Comparison of ENCODE assay signal across 1 cellular context in the genomic region with DNA sequence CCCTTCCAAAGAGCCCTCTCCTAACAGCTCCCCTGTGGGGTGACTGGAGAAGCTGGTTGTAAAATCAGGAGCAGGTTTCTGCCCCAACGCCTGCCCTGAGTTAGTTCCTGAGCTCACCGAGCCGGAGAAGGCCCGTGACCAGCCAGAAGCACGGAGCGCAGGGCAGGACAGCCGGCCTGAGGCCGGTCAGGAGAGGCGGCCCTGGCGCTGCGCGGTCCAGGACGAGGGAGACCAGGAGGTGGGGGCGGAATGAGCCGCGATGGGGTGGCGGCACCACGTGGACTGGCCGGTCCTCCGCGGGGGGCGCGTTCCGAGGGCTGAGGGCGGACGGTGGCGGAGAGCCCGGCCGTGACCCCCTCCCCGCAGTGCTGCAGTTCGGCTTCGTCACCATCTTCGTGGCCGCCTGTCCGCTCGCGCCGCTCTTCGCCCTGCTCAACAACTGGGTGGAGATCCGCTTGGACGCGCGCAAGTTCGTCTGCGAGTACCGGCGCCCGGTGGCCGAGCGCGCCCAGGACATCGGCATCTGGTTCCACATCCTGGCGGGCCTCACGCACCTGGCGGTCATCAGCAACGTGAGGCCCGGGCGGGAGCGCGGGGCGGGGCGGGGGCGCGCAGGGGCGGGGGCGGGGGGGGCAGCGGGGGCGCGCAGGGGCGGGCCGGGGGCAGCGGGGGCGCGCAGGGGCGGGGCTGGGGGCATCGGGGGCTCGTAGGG.
TF ChIP-seq lines count a peak whose summit lies in the region.

No MANE protein-coding gene starts in this region.

TF ChIP-seq in HepG2, 621 proteins besides CTCF, POLR2A, EP300 and RAD21 (continued from another document and continues in another):
- TF ChIP-seq SP140L (CRISPR knock-in tag; IDR thresholded peaks at IDR 0.05; ENCODE audit: borderline replicate concordance) (0 out of 2 replicates have a peak, but pooled peaks have one; percentile 73), KLF16 (CRISPR knock-in tag; IDR thresholded peaks at IDR 0.05) (peak; percentile 81 to 82; a peak in 2 of 4 replicates), ZSCAN25 (CRISPR knock-in tag; IDR thresholded peaks at IDR 0.05) (peak; percentile 76), SAFB2 (CRISPR knock-in tag; IDR thresholded peaks at IDR 0.05; ENCODE audit: borderline replicate concordance, low read depth) (peak; percentile 95; the same call in 1 of the 2 replicates), ZNF780A (CRISPR knock-in tag; IDR thresholded peaks at IDR 0.05) (no peak), SALL1 (CRISPR knock-in tag; IDR thresholded peaks at IDR 0.05) (peak; percentile 92), ZNF329 (CRISPR knock-in tag; IDR thresholded peaks at IDR 0.05; ENCODE audit: low read depth) (peak; percentile 71; the same call in 1 of the 2 replicates), ADNP (CRISPR knock-in tag; IDR thresholded peaks at IDR 0.05) (no peak), ZMYM3 (CRISPR knock-in tag; IDR thresholded peaks at IDR 0.05) (no peak), ZNF121 (CRISPR knock-in tag; IDR thresholded peaks at IDR 0.05) (no peak), ZNF484 (CRISPR knock-in tag; IDR thresholded peaks at IDR 0.05; ENCODE audit: borderline replicate concordance, low read depth) (0 out of 2 replicates have a peak, but pooled peaks have one; percentile 61), TRIM24 (CRISPR knock-in tag; IDR thresholded peaks at IDR 0.05) (no peak), KLF11 (CRISPR knock-in tag; IDR thresholded peaks at IDR 0.05) (peak; percentile 64; the same call in 1 of the 2 replicates), SMYD3 (CRISPR knock-in tag; IDR thresholded peaks at IDR 0.05) (no peak; the same call in 1 of the 2 replicates), ZNF773 (CRISPR knock-in tag; IDR thresholded peaks at IDR 0.05; ENCODE audit: borderline replicate concordance) (peak; percentile 96), POLR2AphosphoS2 (IDR thresholded peaks at IDR 0.05; ENCODE audit: low read depth, low read length) (no peak), NR1H2 (CRISPR knock-in tag; IDR thresholded peaks at IDR 0.05; ENCODE audit: borderline replicate concordance, low read depth) (peak; percentile 72; the same call in 1 of the 2 replicates), NAIF1 (CRISPR knock-in tag; IDR thresholded peaks at IDR 0.05; ENCODE audit: borderline replicate concordance) (peak; percentile 87), ZNF879 (CRISPR knock-in tag; IDR thresholded peaks at IDR 0.05) (no peak), RFX3 (CRISPR knock-in tag; IDR thresholded peaks at IDR 0.05) (no peak), ZNF264 (CRISPR knock-in tag; IDR thresholded peaks at IDR 0.05) (no peak), NCOR1 (IDR thresholded peaks at IDR 0.05; ENCODE audit: borderline replicate concordance, low read length) (no peak; the same call in 1 of the 2 replicates), HOXA7 (CRISPR knock-in tag; IDR thresholded peaks at IDR 0.05) (0 out of 2 replicates have a peak, but pooled peaks have one; percentile 52)
- TF ChIP-seq, protein P1, sequence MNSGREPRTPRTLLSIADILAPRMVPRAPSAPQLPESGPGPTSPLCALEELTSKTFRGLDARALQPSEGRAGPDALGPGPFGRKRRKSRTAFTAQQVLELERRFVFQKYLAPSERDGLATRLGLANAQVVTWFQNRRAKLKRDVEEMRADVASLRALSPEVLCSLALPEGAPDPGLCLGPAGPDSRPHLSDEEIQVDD (CRISPR knock-in tag; IDR thresholded peaks at IDR 0.05; ENCODE audit: borderline replicate concordance): peak; percentile 97
- TF ChIP-seq, protein P2, sequence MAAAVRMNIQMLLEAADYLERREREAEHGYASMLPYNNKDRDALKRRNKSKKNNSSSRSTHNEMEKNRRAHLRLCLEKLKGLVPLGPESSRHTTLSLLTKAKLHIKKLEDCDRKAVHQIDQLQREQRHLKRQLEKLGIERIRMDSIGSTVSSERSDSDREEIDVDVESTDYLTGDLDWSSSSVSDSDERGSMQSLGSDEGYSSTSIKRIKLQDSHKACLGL (CRISPR knock-in tag; IDR thresholded peaks at IDR 0.05): peak; percentile 97
- TF ChIP-seq, protein P3, sequence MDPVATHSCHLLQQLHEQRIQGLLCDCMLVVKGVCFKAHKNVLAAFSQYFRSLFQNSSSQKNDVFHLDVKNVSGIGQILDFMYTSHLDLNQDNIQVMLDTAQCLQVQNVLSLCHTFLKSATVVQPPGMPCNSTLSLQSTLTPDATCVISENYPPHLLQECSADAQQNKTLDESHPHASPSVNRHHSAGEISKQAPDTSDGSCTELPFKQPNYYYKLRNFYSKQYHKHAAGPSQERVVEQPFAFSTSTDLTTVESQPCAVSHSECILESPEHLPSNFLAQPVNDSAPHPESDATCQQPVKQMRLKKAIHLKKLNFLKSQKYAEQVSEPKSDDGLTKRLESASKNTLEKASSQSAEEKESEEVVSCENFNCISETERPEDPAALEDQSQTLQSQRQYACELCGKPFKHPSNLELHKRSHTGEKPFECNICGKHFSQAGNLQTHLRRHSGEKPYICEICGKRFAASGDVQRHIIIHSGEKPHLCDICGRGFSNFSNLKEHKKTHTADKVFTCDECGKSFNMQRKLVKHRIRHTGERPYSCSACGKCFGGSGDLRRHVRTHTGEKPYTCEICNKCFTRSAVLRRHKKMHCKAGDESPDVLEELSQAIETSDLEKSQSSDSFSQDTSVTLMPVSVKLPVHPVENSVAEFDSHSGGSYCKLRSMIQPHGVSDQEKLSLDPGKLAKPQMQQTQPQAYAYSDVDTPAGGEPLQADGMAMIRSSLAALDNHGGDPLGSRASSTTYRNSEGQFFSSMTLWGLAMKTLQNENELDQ (CRISPR knock-in tag; IDR thresholded peaks at IDR 0.05; ENCODE audit: borderline replicate concordance): no peak
- TF ChIP-seq, protein P4, sequence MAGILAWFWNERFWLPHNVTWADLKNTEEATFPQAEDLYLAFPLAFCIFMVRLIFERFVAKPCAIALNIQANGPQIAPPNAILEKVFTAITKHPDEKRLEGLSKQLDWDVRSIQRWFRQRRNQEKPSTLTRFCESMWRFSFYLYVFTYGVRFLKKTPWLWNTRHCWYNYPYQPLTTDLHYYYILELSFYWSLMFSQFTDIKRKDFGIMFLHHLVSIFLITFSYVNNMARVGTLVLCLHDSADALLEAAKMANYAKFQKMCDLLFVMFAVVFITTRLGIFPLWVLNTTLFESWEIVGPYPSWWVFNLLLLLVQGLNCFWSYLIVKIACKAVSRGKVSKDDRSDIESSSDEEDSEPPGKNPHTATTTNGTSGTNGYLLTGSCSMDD (CRISPR knock-in tag; IDR thresholded peaks at IDR 0.05): no peak
- TF ChIP-seq, protein P5, sequence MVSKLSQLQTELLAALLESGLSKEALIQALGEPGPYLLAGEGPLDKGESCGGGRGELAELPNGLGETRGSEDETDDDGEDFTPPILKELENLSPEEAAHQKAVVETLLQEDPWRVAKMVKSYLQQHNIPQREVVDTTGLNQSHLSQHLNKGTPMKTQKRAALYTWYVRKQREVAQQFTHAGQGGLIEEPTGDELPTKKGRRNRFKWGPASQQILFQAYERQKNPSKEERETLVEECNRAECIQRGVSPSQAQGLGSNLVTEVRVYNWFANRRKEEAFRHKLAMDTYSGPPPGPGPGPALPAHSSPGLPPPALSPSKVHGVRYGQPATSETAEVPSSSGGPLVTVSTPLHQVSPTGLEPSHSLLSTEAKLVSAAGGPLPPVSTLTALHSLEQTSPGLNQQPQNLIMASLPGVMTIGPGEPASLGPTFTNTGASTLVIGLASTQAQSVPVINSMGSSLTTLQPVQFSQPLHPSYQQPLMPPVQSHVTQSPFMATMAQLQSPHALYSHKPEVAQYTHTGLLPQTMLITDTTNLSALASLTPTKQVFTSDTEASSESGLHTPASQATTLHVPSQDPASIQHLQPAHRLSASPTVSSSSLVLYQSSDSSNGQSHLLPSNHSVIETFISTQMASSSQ (IDR thresholded peaks at IDR 0.05; ENCODE audit: low read depth): no peak
- TF ChIP-seq, protein P5 (CRISPR knock-in tag; IDR thresholded peaks at IDR 0.05; ENCODE audit: borderline replicate concordance): peak; percentile 17; the same call in 1 of the 2 replicates
- TF ChIP-seq, protein P6, sequence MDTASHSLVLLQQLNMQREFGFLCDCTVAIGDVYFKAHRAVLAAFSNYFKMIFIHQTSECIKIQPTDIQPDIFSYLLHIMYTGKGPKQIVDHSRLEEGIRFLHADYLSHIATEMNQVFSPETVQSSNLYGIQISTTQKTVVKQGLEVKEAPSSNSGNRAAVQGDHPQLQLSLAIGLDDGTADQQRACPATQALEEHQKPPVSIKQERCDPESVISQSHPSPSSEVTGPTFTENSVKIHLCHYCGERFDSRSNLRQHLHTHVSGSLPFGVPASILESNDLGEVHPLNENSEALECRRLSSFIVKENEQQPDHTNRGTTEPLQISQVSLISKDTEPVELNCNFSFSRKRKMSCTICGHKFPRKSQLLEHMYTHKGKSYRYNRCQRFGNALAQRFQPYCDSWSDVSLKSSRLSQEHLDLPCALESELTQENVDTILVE (CRISPR knock-in tag; IDR thresholded peaks at IDR 0.05): peak; percentile 51; the same call in 1 of the 2 replicates
- TF ChIP-seq, protein P7, sequence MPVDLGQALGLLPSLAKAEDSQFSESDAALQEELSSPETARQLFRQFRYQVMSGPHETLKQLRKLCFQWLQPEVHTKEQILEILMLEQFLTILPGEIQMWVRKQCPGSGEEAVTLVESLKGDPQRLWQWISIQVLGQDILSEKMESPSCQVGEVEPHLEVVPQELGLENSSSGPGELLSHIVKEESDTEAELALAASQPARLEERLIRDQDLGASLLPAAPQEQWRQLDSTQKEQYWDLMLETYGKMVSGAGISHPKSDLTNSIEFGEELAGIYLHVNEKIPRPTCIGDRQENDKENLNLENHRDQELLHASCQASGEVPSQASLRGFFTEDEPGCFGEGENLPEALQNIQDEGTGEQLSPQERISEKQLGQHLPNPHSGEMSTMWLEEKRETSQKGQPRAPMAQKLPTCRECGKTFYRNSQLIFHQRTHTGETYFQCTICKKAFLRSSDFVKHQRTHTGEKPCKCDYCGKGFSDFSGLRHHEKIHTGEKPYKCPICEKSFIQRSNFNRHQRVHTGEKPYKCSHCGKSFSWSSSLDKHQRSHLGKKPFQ (CRISPR knock-in tag; IDR thresholded peaks at IDR 0.05; ENCODE audit: insufficient replicate concordance): peak; percentile 70
- TF ChIP-seq, protein P8, sequence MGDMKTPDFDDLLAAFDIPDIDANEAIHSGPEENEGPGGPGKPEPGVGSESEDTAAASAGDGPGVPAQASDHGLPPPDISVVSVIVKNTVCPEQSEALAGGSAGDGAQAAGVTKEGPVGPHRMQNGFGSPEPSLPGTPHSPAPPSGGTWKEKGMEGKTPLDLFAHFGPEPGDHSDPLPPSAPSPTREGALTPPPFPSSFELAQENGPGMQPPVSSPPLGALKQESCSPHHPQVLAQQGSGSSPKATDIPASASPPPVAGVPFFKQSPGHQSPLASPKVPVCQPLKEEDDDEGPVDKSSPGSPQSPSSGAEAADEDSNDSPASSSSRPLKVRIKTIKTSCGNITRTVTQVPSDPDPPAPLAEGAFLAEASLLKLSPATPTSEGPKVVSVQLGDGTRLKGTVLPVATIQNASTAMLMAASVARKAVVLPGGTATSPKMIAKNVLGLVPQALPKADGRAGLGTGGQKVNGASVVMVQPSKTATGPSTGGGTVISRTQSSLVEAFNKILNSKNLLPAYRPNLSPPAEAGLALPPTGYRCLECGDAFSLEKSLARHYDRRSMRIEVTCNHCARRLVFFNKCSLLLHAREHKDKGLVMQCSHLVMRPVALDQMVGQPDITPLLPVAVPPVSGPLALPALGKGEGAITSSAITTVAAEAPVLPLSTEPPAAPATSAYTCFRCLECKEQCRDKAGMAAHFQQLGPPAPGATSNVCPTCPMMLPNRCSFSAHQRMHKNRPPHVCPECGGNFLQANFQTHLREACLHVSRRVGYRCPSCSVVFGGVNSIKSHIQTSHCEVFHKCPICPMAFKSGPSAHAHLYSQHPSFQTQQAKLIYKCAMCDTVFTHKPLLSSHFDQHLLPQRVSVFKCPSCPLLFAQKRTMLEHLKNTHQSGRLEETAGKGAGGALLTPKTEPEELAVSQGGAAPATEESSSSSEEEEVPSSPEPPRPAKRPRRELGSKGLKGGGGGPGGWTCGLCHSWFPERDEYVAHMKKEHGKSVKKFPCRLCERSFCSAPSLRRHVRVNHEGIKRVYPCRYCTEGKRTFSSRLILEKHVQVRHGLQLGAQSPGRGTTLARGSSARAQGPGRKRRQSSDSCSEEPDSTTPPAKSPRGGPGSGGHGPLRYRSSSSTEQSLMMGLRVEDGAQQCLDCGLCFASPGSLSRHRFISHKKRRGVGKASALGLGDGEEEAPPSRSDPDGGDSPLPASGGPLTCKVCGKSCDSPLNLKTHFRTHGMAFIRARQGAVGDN (CRISPR knock-in tag; IDR thresholded peaks at IDR 0.05): peak; percentile 95
- TF ChIP-seq, protein P9, sequence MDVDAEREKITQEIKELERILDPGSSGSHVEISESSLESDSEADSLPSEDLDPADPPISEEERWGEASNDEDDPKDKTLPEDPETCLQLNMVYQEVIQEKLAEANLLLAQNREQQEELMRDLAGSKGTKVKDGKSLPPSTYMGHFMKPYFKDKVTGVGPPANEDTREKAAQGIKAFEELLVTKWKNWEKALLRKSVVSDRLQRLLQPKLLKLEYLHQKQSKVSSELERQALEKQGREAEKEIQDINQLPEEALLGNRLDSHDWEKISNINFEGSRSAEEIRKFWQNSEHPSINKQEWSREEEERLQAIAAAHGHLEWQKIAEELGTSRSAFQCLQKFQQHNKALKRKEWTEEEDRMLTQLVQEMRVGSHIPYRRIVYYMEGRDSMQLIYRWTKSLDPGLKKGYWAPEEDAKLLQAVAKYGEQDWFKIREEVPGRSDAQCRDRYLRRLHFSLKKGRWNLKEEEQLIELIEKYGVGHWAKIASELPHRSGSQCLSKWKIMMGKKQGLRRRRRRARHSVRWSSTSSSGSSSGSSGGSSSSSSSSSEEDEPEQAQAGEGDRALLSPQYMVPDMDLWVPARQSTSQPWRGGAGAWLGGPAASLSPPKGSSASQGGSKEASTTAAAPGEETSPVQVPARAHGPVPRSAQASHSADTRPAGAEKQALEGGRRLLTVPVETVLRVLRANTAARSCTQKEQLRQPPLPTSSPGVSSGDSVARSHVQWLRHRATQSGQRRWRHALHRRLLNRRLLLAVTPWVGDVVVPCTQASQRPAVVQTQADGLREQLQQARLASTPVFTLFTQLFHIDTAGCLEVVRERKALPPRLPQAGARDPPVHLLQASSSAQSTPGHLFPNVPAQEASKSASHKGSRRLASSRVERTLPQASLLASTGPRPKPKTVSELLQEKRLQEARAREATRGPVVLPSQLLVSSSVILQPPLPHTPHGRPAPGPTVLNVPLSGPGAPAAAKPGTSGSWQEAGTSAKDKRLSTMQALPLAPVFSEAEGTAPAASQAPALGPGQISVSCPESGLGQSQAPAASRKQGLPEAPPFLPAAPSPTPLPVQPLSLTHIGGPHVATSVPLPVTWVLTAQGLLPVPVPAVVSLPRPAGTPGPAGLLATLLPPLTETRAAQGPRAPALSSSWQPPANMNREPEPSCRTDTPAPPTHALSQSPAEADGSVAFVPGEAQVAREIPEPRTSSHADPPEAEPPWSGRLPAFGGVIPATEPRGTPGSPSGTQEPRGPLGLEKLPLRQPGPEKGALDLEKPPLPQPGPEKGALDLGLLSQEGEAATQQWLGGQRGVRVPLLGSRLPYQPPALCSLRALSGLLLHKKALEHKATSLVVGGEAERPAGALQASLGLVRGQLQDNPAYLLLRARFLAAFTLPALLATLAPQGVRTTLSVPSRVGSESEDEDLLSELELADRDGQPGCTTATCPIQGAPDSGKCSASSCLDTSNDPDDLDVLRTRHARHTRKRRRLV (CRISPR knock-in tag; IDR thresholded peaks at IDR 0.05): no peak
